18 cellular contexts compared by ENCODE assay signal in genomic region chr3:2837893-2838292, GRCh38.
DNase-seq lines count a peak whose midpoint lies in the region; ATAC-seq and TF ChIP-seq lines count a peak whose summit lies in the region.
"Had no signal": no experiment of that assay in that cellular context is flagged by ENCODE, and none has a peak within 500 bp of the region (broad histone marks: within the 10 kb centered on the region; RNA-seq: fewer than 3 reads in every experiment).

No MANE protein-coding gene starts in this region.

- no peak overlapping the region for H3K9ac ChIP-seq in endocrine pancreas (ENCODE audit: control insufficient read depth, insufficient read depth, low read length)
- no peak overlapping the region for H3K9ac ChIP-seq in parathyroid adenoma
- H3K9ac ChIP-seq in endodermal cell (ENCODE audit: extremely low read depth, low read length, poor library complexity, severe bottlenecking), result no peak overlapping the region

- H3K4me1 ChIP-seq in endocrine pancreas (ENCODE audit: control insufficient read depth, insufficient read depth, low read length) (peaks cover 13% of the 10 kb centered on the region), parathyroid adenoma (peaks cover 9% of the 10 kb centered on the region), endodermal cell (ENCODE audit: control insufficient read depth, insufficient read depth, low read length) (no peaks in the 10 kb centered on the region)

- TF ChIP-seq CTCF in parathyroid adenoma (IDR thresholded peaks at IDR 0.05) (no peak), endodermal cell (conservative IDR thresholded peaks at IDR 0.05) (no peak)

- H3K4me1 Mint-ChIP-seq in endodermal cell, result peaks cover 2% of the 10 kb centered on the region

- H3K9me3 Mint-ChIP-seq in endodermal cell, result no peaks in the 10 kb centered on the region
- H3K9me3 Mint-ChIP-seq: CD4-positive, alpha-beta T cell had no signal

- H3K27me3 Mint-ChIP-seq in endodermal cell (ENCODE audit: insufficient read depth), result no peaks in the 10 kb centered on the region
- H3K27me3 Mint-ChIP-seq: CD4-positive, alpha-beta T cell had no signal

- no peak overlapping the region for H3K27ac Mint-ChIP-seq in endodermal cell
- H3K27ac Mint-ChIP-seq: CD4-positive, alpha-beta T cell; HFFc6 had no signal

- H3K36me3 ChIP-seq in endocrine pancreas (ENCODE audit: control insufficient read depth, insufficient read depth, low read length), result no peaks in the 10 kb centered on the region
- no peaks in the 10 kb centered on the region for H3K36me3 ChIP-seq in parathyroid adenoma (ENCODE audit: control insufficient read depth, insufficient read depth, low read length)
- H3K36me3 ChIP-seq in endodermal cell (ENCODE audit: control insufficient read depth, insufficient read depth, low read length), result no peaks in the 10 kb centered on the region

- H3K27ac ChIP-seq in parathyroid adenoma (no peak overlapping the region), endodermal cell (ENCODE audit: low read depth, low read length) (no peak overlapping the region)

- H3K79me2 ChIP-seq in parathyroid adenoma, result no peaks in the 10 kb centered on the region

- 93 to 94% methylated on average over 2 to 4 of the region's 4 CpGs for WGBS in endodermal cell (ENCODE audit: insufficient coverage in 1 of 2, insufficient read length in 1 of 2), 2 experiments

- H3K4me2 ChIP-seq in parathyroid adenoma (ENCODE audit: low read length), result no peak overlapping the region

- peak overlapping the region; percentile 71 for H2AFZ ChIP-seq in parathyroid adenoma

- H3K27me3 ChIP-seq in endocrine pancreas (ENCODE audit: control insufficient read depth, insufficient read depth, low read length) (no peaks in the 10 kb centered on the region), parathyroid adenoma (ENCODE audit: control insufficient read depth, insufficient read depth, low read length) (no peaks in the 10 kb centered on the region), endodermal cell (ENCODE audit: control insufficient read depth, insufficient read depth, low read length, poor library complexity, severe bottlenecking) (no peaks in the 10 kb centered on the region)

- H3K4me3 ChIP-seq in endocrine pancreas (ENCODE audit: control insufficient read depth, insufficient read depth, low read length), result peak overlapping the region; percentile 43
- H3K4me3 ChIP-seq in parathyroid adenoma (ENCODE audit: low read depth, low read length), result no peak overlapping the region
- H3K4me3 ChIP-seq in endodermal cell (ENCODE audit: low read length), result no peak overlapping the region

- no peak for ATAC-seq in GM21367 (IDR thresholded peaks at IDR 0.05; ENCODE audit: unreplicated experiment)
- ATAC-seq: HepG2 had no signal

- no peak overlapping the region for H3K4me3 Mint-ChIP-seq in endodermal cell
- H3K4me3 Mint-ChIP-seq: CD4-positive, alpha-beta T cell; HFFc6 had no signal

- DNase-seq in NCI-H82 (lab: John Stamatoyannopoulos, UW) (peak; percentile 66), NCI-H82 treated with DMSO at 0.1 percent for 48 hours (lab: John Stamatoyannopoulos, UW; ENCODE audit: unreplicated experiment) (no peak), NCI-H524 (lab: John Stamatoyannopoulos, UW) (peak; percentile 56 to 78), DMS153 (lab: John Stamatoyannopoulos, UW) (no peak), endodermal cell (no peak)
- DNase-seq: 8988T; ACHN; C1 segment of cervical spinal cord; Calu3; CD4-positive, alpha-beta T cell; DMS79 treated with DMSO at 0.1 percent for 48 hours; EL; HCEC 1CT; HFFc6 had no signal

- H3K36me3 Mint-ChIP-seq in endodermal cell (ENCODE audit: low read depth), result no peaks in the 10 kb centered on the region

- no peaks in the 10 kb centered on the region for H3K9me3 ChIP-seq in endocrine pancreas (ENCODE audit: control insufficient read depth, low read length)
- no peaks in the 10 kb centered on the region for H3K9me3 ChIP-seq in parathyroid adenoma (ENCODE audit: control insufficient read depth, low read length)
- H3K9me3 ChIP-seq in endodermal cell (ENCODE audit: control insufficient read depth, low read length), result no peaks in the 10 kb centered on the region

Comparison
In these comparisons a context has a peak if more than half of its experiments do, and no peak if none do; other contexts are left out.
1. DNase-seq: peak in NCI-H82 (single experiment) and NCI-H524 (2 of 2); none in NCI-H82 treated with DMSO at 0.1 percent for 48 hours (single experiment), DMS153 (single experiment) and endodermal cell (single experiment).